In genomic region chr2:64760131-64760530, GRCh38 we compare ENCODE assay signal across 1 cellular context.
TF ChIP-seq lines count a peak whose summit lies in the region.

No MANE protein-coding gene starts in this region.

TF ChIP-seq in GM23338, 12 proteins besides CTCF, POLR2A, EP300 and RAD21:
- TF ChIP-seq ZNF462 (CRISPR knock-in tag; IDR thresholded peaks at IDR 0.05) (no peak), CREB1 (CRISPR knock-in tag; IDR thresholded peaks at IDR 0.05; ENCODE audit: low read depth) (no peak)
TF ChIP-seq in GM23338: peak in this region for 0.
